1 cellular context compared by ENCODE assay signal in the genomic region with DNA sequence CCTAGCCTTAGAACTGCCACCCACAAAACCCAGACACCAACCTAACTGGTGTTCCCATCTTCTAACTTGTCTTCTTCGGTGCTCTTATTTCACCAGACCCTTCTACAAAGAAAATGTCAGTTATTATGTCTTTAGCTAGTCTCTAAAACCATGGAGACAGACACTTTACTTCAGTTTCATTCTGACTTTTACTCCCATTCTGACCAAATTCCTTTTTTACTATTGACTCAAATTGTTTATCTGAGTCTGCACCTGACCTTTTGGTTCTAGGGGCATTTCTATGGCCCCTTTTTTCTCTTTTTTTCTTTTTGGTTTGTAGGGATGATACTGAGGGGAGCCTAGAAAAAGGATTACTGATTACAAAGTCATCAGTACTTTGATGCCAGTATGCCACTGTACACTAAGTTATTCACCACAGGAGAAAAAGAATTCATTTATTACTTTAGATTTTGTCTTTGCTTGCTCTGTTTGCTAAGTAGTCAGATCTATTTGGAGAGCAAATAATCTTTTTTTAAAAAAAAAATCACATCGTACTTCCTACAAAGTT.
TF ChIP-seq lines count a peak whose summit lies in the region.

No MANE protein-coding gene starts in this region.

TF ChIP-seq in HepG2, 621 proteins besides CTCF, POLR2A, EP300 and RAD21 (continued from another document and continues in another):
- TF ChIP-seq, protein P1, sequence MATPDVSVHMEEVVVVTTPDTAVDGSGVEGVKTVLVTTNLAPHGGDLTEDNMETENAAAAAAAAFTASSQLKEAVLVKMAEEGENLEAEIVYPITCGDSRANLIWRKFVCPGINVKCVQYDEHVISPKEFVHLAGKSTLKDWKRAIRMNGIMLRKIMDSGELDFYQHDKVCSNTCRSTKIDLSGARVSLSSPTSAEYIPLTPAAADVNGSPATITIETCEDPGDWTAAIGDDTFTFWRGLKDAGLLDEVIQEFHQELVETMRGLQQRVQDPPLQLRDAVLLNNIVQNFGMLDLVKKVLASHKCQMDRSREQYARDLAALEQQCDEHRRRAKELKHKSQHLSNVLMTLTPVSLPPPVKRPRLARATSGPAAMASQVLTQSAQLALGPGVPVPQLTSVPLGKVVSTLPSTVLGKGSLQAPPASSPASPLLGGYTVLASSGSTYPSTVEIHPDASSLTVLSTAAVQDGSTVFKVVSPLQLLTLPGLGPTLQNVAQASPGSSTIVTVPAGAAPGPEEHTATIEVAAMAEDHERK (CRISPR knock-in tag; IDR thresholded peaks at IDR 0.05; ENCODE audit: low read depth): no peak
- no peak for TF ChIP-seq SP4 (CRISPR knock-in tag; IDR thresholded peaks at IDR 0.05)
- TF ChIP-seq, protein P2, sequence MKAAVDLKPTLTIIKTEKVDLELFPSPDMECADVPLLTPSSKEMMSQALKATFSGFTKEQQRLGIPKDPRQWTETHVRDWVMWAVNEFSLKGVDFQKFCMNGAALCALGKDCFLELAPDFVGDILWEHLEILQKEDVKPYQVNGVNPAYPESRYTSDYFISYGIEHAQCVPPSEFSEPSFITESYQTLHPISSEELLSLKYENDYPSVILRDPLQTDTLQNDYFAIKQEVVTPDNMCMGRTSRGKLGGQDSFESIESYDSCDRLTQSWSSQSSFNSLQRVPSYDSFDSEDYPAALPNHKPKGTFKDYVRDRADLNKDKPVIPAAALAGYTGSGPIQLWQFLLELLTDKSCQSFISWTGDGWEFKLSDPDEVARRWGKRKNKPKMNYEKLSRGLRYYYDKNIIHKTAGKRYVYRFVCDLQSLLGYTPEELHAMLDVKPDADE (CRISPR knock-in tag; IDR thresholded peaks at IDR 0.05): no peak
- TF ChIP-seq, protein P3, sequence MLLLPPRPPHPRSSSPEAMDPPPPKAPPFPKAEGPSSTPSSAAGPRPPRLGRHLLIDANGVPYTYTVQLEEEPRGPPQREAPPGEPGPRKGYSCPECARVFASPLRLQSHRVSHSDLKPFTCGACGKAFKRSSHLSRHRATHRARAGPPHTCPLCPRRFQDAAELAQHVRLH (CRISPR knock-in tag; IDR thresholded peaks at IDR 0.05; ENCODE audit: borderline replicate concordance, low read depth): no peak
- TF ChIP-seq, protein P4, sequence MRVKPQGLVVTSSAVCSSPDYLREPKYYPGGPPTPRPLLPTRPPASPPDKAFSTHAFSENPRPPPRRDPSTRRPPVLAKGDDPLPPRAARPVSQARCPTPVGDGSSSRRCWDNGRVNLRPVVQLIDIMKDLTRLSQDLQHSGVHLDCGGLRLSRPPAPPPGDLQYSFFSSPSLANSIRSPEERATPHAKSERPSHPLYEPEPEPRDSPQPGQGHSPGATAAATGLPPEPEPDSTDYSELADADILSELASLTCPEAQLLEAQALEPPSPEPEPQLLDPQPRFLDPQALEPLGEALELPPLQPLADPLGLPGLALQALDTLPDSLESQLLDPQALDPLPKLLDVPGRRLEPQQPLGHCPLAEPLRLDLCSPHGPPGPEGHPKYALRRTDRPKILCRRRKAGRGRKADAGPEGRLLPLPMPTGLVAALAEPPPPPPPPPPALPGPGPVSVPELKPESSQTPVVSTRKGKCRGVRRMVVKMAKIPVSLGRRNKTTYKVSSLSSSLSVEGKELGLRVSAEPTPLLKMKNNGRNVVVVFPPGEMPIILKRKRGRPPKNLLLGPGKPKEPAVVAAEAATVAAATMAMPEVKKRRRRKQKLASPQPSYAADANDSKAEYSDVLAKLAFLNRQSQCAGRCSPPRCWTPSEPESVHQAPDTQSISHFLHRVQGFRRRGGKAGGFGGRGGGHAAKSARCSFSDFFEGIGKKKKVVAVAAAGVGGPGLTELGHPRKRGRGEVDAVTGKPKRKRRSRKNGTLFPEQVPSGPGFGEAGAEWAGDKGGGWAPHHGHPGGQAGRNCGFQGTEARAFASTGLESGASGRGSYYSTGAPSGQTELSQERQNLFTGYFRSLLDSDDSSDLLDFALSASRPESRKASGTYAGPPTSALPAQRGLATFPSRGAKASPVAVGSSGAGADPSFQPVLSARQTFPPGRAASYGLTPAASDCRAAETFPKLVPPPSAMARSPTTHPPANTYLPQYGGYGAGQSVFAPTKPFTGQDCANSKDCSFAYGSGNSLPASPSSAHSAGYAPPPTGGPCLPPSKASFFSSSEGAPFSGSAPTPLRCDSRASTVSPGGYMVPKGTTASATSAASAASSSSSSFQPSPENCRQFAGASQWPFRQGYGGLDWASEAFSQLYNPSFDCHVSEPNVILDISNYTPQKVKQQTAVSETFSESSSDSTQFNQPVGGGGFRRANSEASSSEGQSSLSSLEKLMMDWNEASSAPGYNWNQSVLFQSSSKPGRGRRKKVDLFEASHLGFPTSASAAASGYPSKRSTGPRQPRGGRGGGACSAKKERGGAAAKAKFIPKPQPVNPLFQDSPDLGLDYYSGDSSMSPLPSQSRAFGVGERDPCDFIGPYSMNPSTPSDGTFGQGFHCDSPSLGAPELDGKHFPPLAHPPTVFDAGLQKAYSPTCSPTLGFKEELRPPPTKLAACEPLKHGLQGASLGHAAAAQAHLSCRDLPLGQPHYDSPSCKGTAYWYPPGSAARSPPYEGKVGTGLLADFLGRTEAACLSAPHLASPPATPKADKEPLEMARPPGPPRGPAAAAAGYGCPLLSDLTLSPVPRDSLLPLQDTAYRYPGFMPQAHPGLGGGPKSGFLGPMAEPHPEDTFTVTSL (CRISPR knock-in tag; IDR thresholded peaks at IDR 0.05; ENCODE audit: borderline replicate concordance): peak; percentile 83; the same call in 1 of the 2 replicates
- TF ChIP-seq BCL6 (CRISPR knock-in tag; IDR thresholded peaks at IDR 0.05): peak; percentile 78
- no peak for TF ChIP-seq CBFB (CRISPR knock-in tag; IDR thresholded peaks at IDR 0.05)
- TF ChIP-seq PHB2 (IDR thresholded peaks at IDR 0.05; ENCODE audit: partially characterized antibody): no peak
- TF ChIP-seq, protein P5, sequence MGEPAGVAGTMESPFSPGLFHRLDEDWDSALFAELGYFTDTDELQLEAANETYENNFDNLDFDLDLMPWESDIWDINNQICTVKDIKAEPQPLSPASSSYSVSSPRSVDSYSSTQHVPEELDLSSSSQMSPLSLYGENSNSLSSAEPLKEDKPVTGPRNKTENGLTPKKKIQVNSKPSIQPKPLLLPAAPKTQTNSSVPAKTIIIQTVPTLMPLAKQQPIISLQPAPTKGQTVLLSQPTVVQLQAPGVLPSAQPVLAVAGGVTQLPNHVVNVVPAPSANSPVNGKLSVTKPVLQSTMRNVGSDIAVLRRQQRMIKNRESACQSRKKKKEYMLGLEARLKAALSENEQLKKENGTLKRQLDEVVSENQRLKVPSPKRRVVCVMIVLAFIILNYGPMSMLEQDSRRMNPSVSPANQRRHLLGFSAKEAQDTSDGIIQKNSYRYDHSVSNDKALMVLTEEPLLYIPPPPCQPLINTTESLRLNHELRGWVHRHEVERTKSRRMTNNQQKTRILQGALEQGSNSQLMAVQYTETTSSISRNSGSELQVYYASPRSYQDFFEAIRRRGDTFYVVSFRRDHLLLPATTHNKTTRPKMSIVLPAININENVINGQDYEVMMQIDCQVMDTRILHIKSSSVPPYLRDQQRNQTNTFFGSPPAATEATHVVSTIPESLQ (CRISPR knock-in tag; conservative IDR thresholded peaks at IDR 0.05): no peak
- TF ChIP-seq, protein P6, sequence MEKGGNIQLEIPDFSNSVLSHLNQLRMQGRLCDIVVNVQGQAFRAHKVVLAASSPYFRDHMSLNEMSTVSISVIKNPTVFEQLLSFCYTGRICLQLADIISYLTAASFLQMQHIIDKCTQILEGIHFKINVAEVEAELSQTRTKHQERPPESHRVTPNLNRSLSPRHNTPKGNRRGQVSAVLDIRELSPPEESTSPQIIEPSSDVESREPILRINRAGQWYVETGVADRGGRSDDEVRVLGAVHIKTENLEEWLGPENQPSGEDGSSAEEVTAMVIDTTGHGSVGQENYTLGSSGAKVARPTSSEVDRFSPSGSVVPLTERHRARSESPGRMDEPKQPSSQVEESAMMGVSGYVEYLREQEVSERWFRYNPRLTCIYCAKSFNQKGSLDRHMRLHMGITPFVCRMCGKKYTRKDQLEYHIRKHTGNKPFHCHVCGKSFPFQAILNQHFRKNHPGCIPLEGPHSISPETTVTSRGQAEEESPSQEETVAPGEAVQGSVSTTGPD (CRISPR knock-in tag; IDR thresholded peaks at IDR 0.05): 0 out of 2 replicates have a peak, but pooled peaks have one; percentile 48
- TF ChIP-seq, protein P7, sequence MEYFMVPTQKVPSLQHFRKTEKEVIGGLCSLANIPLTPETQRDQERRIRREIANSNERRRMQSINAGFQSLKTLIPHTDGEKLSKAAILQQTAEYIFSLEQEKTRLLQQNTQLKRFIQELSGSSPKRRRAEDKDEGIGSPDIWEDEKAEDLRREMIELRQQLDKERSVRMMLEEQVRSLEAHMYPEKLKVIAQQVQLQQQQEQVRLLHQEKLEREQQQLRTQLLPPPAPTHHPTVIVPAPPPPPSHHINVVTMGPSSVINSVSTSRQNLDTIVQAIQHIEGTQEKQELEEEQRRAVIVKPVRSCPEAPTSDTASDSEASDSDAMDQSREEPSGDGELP (IDR thresholded peaks at IDR 0.05; ENCODE audit: borderline replicate concordance, low read depth): 0 out of 2 replicates have a peak, but pooled peaks have one; percentile 8
- TF ChIP-seq, protein P8, sequence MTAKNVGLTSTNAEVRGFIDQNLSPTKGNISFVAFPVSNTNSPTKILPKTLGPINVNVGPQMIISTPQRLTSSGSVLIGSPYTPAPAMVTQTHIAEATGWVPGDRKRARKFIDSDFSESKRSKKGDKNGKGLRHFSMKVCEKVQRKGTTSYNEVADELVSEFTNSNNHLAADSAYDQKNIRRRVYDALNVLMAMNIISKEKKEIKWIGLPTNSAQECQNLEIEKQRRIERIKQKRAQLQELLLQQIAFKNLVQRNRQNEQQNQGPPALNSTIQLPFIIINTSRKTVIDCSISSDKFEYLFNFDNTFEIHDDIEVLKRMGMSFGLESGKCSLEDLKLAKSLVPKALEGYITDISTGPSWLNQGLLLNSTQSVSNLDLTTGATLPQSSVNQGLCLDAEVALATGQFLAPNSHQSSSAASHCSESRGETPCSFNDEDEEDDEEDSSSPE (CRISPR knock-in tag; IDR thresholded peaks at IDR 0.05): no peak
- TF ChIP-seq SALL2 (CRISPR knock-in tag; IDR thresholded peaks at IDR 0.05): no peak
- TF ChIP-seq, protein P9, sequence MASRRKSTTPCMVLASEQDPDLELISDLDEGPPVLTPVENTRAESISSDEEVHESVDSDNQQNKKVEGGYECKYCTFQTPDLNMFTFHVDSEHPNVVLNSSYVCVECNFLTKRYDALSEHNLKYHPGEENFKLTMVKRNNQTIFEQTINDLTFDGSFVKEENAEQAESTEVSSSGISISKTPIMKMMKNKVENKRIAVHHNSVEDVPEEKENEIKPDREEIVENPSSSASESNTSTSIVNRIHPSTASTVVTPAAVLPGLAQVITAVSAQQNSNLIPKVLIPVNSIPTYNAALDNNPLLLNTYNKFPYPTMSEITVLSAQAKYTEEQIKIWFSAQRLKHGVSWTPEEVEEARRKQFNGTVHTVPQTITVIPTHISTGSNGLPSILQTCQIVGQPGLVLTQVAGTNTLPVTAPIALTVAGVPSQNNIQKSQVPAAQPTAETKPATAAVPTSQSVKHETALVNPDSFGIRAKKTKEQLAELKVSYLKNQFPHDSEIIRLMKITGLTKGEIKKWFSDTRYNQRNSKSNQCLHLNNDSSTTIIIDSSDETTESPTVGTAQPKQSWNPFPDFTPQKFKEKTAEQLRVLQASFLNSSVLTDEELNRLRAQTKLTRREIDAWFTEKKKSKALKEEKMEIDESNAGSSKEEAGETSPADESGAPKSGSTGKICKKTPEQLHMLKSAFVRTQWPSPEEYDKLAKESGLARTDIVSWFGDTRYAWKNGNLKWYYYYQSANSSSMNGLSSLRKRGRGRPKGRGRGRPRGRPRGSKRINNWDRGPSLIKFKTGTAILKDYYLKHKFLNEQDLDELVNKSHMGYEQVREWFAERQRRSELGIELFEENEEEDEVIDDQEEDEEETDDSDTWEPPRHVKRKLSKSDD (CRISPR knock-in tag; IDR thresholded peaks at IDR 0.05; ENCODE audit: low read depth): no peak
- TF ChIP-seq CEBPG (CRISPR knock-in tag; IDR thresholded peaks at IDR 0.05): no peak; the same call in 1 of the 2 replicates
- no peak for TF ChIP-seq ZNF317 (CRISPR knock-in tag; IDR thresholded peaks at IDR 0.05)
- no peak for TF ChIP-seq KDM2A (CRISPR knock-in tag; IDR thresholded peaks at IDR 0.05; ENCODE audit: borderline replicate concordance, low read depth)
- no peak for TF ChIP-seq RXRA (CRISPR knock-in tag; IDR thresholded peaks at IDR 0.05)
- TF ChIP-seq, protein P10, sequence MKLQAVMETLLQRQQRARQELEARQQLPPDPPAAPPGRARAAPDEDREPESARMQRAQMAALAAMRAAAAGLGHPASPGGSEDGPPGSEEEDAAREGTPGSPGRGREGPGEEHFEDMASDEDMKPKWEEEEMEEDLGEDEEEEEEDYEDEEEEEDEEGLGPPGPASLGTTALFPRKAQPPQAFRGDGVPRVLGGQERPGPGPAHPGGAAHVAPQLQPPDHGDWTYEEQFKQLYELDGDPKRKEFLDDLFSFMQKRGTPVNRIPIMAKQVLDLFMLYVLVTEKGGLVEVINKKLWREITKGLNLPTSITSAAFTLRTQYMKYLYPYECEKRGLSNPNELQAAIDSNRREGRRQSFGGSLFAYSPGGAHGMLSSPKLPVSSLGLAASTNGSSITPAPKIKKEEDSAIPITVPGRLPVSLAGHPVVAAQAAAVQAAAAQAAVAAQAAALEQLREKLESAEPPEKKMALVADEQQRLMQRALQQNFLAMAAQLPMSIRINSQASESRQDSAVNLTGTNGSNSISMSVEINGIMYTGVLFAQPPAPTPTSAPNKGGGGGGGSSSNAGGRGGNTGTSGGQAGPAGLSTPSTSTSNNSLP (IDR thresholded peaks at IDR 0.05; ENCODE audit: low read depth, low read length): no peak; the same call in 1 of the 2 replicates
- no peak for TF ChIP-seq CREB1 (IDR thresholded peaks at IDR 0.05)
- TF ChIP-seq CREB1 (CRISPR knock-in tag; IDR thresholded peaks at IDR 0.05): peak; percentile 59
- no peak for TF ChIP-seq ZNF251 (CRISPR knock-in tag; IDR thresholded peaks at IDR 0.05)
- peak; percentile 83 for TF ChIP-seq RXRB (CRISPR knock-in tag; IDR thresholded peaks at IDR 0.05; ENCODE audit: borderline replicate concordance)
- TF ChIP-seq, protein P11, sequence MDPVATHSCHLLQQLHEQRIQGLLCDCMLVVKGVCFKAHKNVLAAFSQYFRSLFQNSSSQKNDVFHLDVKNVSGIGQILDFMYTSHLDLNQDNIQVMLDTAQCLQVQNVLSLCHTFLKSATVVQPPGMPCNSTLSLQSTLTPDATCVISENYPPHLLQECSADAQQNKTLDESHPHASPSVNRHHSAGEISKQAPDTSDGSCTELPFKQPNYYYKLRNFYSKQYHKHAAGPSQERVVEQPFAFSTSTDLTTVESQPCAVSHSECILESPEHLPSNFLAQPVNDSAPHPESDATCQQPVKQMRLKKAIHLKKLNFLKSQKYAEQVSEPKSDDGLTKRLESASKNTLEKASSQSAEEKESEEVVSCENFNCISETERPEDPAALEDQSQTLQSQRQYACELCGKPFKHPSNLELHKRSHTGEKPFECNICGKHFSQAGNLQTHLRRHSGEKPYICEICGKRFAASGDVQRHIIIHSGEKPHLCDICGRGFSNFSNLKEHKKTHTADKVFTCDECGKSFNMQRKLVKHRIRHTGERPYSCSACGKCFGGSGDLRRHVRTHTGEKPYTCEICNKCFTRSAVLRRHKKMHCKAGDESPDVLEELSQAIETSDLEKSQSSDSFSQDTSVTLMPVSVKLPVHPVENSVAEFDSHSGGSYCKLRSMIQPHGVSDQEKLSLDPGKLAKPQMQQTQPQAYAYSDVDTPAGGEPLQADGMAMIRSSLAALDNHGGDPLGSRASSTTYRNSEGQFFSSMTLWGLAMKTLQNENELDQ (CRISPR knock-in tag; IDR thresholded peaks at IDR 0.05; ENCODE audit: borderline replicate concordance): no peak
- no peak for TF ChIP-seq ZNF282 (IDR thresholded peaks at IDR 0.05; ENCODE audit: partially characterized antibody)
- TF ChIP-seq, protein P12, sequence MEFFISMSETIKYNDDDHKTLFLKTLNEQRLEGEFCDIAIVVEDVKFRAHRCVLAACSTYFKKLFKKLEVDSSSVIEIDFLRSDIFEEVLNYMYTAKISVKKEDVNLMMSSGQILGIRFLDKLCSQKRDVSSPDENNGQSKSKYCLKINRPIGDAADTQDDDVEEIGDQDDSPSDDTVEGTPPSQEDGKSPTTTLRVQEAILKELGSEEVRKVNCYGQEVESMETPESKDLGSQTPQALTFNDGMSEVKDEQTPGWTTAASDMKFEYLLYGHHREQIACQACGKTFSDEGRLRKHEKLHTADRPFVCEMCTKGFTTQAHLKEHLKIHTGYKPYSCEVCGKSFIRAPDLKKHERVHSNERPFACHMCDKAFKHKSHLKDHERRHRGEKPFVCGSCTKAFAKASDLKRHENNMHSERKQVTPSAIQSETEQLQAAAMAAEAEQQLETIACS (CRISPR knock-in tag; IDR thresholded peaks at IDR 0.05): no peak
- peak; percentile 54 for TF ChIP-seq PHF5A (CRISPR knock-in tag; IDR thresholded peaks at IDR 0.05; ENCODE audit: low read depth, unreplicated experiment)
